ENCODE assay signal across 8 cellular contexts in the genomic region with DNA sequence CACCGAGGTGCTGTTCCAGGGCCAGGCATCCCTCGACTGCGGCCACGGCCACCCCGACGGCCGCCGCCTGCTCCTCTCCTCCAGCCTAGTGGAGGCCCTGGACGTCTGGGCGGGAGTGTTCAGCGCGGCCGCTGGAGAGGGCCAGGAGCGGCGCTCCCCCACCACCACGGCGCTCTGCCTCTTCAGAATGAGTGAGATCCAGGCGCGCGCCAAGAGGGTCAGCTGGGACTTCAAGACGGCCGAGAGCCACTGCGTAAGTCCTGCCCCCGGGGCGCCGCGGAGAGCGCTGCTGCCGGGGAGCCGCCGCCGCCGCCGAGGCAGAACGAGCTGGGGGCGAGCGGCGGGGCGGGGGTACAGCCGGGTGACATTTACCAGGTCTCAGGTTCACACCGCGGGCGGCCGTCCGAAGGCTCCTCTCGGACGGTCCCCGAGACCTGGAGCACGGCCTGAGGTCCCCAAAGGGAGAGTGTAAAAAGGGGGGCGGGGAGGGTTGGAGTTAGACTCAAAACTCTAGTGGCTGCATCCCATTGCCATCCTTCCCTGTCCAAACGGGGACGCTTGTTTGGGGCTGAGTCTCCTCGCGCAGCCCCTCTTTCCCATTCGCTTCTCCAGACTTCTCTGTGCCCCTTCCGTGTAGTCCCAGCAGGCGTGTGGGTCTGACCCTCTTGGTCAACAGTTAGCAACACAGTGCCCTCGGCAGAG. TPM values are rescaled to one million over a fixed set of nuclear protein-coding genes. Genes with fewer than 3 reads are reported as not detected.
DNase-seq lines count a peak whose midpoint lies in the region; ATAC-seq lines count a peak whose summit lies in the region.

No MANE protein-coding gene starts in this region.

- H3K4me1 Mint-ChIP-seq in activated T-helper 17 cell treated with anti-CD3 and anti-CD28 coated beads, Interleukin-2, amount 50 U/mL, for 72 hours = peaks cover 22% of the 10 kb centered on the region

- ATAC-seq in HG03280 (IDR thresholded peaks at IDR 0.05; ENCODE audit: unreplicated experiment) = peak; percentile 5
- ATAC-seq in activated T-helper 17 cell treated with anti-CD3 and anti-CD28 coated beads, Interleukin-2, amount 50 U/mL, for 72 hours (replicated peaks) = peak; percentile 18
- ATAC-seq in left ventricle myocardium superior = peak; percentile 57
- no peak for ATAC-seq in HG03097 (IDR thresholded peaks at IDR 0.05; ENCODE audit: low FRiP score, unreplicated experiment)

- H3K4me3 Mint-ChIP-seq in activated T-helper 17 cell treated with anti-CD3 and anti-CD28 coated beads, Interleukin-2, amount 50 U/mL, for 72 hours = peak overlapping the region; percentile 71

- intact Hi-C loops in left ventricle myocardium superior (cut with micrococcal nuclease) = no loop called here

- no peaks in the 10 kb centered on the region for H3K27me3 Mint-ChIP-seq in activated T-helper 17 cell treated with anti-CD3 and anti-CD28 coated beads, Interleukin-2, amount 50 U/mL, for 72 hours

- no peaks in the 10 kb centered on the region for H3K36me3 Mint-ChIP-seq in activated T-helper 17 cell treated with anti-CD3 and anti-CD28 coated beads, Interleukin-2, amount 50 U/mL, for 72 hours (ENCODE audit: low read depth)

- DNase-seq in stimulated activated CD4-positive, alpha-beta T cell treated with anti-CD3 and anti-CD28 coated beads, Interleukin-2, amount 100 ng/mL, for 24 hours = peak; percentile 28 to 46
- no peak for DNase-seq in stimulated activated CD4-positive, alpha-beta T cell treated with anti-CD3 and anti-CD28 coated beads, Interleukin-4, amount 100 ng/mL, for 24 hours
- peak; percentile 68 for DNase-seq in left ventricle myocardium superior
- DNase-seq in retina = peak; percentile 88
- DNase-seq in NCI-H2196 treated with DMSO at 0.1 percent for 48 hours (lab: John Stamatoyannopoulos, UW; ENCODE audit: unreplicated experiment) = no peak

- peaks cover 3% of the 10 kb centered on the region for H3K9me3 Mint-ChIP-seq in activated T-helper 17 cell treated with anti-CD3 and anti-CD28 coated beads, Interleukin-2, amount 50 U/mL, for 72 hours

- no peak overlapping the region for H3K27ac Mint-ChIP-seq in activated T-helper 17 cell treated with anti-CD3 and anti-CD28 coated beads, Interleukin-2, amount 50 U/mL, for 72 hours

RNA-seq across cellular contexts. Expression of a gene that starts 1.6 kb away (rescaled TPM):
- total RNA-seq in activated T-helper 17 cell treated with anti-CD3 and anti-CD28 coated beads, Interleukin-2, amount 50 U/mL, for 72 hours = 1 to 10 TPM; 4.9 to 7.5 TPM
- total RNA-seq in left ventricle myocardium superior = 4.4 TPM

Comparison
In these comparisons a context has a peak if more than half of its experiments do, and no peak if none do; other contexts are left out.
1. DNase-seq: peak in stimulated activated CD4-positive, alpha-beta T cell treated with anti-CD3 and anti-CD28 coated beads, Interleukin-2, amount 100 ng/mL, for 24 hours (2 of 2), left ventricle myocardium superior (single experiment) and retina (single experiment); none in stimulated activated CD4-positive, alpha-beta T cell treated with anti-CD3 and anti-CD28 coated beads, Interleukin-4, amount 100 ng/mL, for 24 hours (single experiment) and NCI-H2196 treated with DMSO at 0.1 percent for 48 hours (single experiment).